In the genomic region with DNA sequence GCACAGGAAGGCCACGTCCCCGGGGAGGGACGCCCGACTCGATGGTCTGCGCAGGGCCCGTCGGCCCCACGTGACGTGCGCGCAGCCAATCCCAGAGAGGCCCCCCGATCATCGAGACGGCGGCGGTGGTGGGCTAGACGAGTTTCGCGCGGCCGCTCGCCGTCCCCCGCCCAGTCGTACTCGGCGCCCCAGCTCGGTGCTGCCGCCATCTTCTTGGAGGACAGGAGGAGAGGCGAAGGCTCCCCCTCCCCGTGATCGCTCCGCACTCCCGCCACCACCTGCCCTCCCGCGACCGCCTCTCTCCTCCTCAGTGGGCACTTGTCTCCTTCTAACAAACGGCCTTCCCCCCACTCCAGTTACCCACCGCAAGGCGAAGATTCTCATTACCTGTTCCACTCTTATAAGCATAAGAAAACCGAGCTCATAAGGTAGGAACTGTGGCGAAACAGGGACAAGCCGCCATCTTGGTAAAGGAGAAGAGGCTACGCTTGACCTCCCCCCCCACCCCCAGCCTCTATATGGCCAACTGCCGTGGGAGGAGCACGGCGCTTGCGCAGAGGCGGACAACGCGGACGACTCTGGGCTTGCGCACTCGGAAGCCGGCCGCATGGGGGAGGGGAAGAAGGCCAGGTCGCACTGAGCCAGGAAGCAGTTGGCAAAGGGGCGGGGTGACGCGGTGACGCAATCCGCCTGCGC, we compare ENCODE assay signal across 8 cellular contexts. TPM values are rescaled to one million over a fixed set of nuclear protein-coding genes. Genes with fewer than 3 reads are reported as not detected.
DNase-seq lines count a peak whose midpoint lies in the region; TF ChIP-seq lines count a peak whose summit lies in the region.

Gene HDLBP, minus strand, starts transcription at position 490 of the 696 bp plus-strand sequence. CDS start 48,803 bp downstream, outside the sequence.

- CTCF ChIA-PET in activated naive CD4-positive, alpha-beta T cell treated with anti-CD3 and anti-CD28 coated beads, Interleukin-2, amount 10 ng/mL, durations not matched to agents 7 days and 5 days (lab: Charles Lee), result interaction anchor here (0.9 to 1.2 kb wide), 2 partner anchors 32 to 166 kb away, joined by 3 read pairs; partner anchors contain the start of gene PASK

- WGBS in suprapubic skin, result 1% methylated on average over 14 of the region's 64 CpGs

- no peaks in the 10 kb centered on the region for H3K9me3 Mint-ChIP-seq in HFFc6
- no peaks in the 10 kb centered on the region for H3K9me3 Mint-ChIP-seq in activated naive CD4-positive, alpha-beta T cell treated with anti-CD3 and anti-CD28 coated beads, Interleukin-2, amount 10 ng/mL, durations not matched to agents 7 days and 5 days

- TF ChIP-seq POLR2A in suprapubic skin (IDR thresholded peaks at IDR 0.05), result peak in 1 of 2 donors; percentile 8

- peak within 1 kb of the TSS; percentile 100 for H3K27ac Mint-ChIP-seq in HFFc6
- H3K27ac Mint-ChIP-seq in activated naive CD4-positive, alpha-beta T cell treated with anti-CD3 and anti-CD28 coated beads, Interleukin-2, amount 10 ng/mL, durations not matched to agents 7 days and 5 days, result peak within 1 kb of the TSS; percentile 96

- H3K36me3 Mint-ChIP-seq in HFFc6 (ENCODE audit: low read depth), result peaks cover 53% of the 10 kb centered on the region
- H3K36me3 Mint-ChIP-seq in activated naive CD4-positive, alpha-beta T cell treated with anti-CD3 and anti-CD28 coated beads, Interleukin-2, amount 10 ng/mL, durations not matched to agents 7 days and 5 days, result peaks cover 38% of the 10 kb centered on the region

- H3K4me3 ChIP-seq in suprapubic skin, result peak within 1 kb of the TSS; percentile 80

- peaks cover 72% of the 10 kb centered on the region for H3K4me1 Mint-ChIP-seq in HFFc6 (ENCODE audit: low read depth)
- H3K4me1 Mint-ChIP-seq in activated naive CD4-positive, alpha-beta T cell treated with anti-CD3 and anti-CD28 coated beads, Interleukin-2, amount 10 ng/mL, durations not matched to agents 7 days and 5 days, result peaks cover 72% of the 10 kb centered on the region

- H3K4me3 Mint-ChIP-seq in HFFc6, result peak within 1 kb of the TSS; percentile 100
- peak within 1 kb of the TSS; percentile 89 for H3K4me3 Mint-ChIP-seq in activated naive CD4-positive, alpha-beta T cell treated with anti-CD3 and anti-CD28 coated beads, Interleukin-2, amount 10 ng/mL, durations not matched to agents 7 days and 5 days

- no peaks in the 10 kb centered on the region for H3K27me3 ChIP-seq in suprapubic skin

- no peak for TF ChIP-seq EP300 in suprapubic skin (IDR thresholded peaks at IDR 0.05)

- TF ChIP-seq CTCF in HFFc6 (IDR thresholded peaks at IDR 0.05), result peak; percentile 56; the same call in 1 of the 2 replicates
- TF ChIP-seq CTCF in suprapubic skin (IDR thresholded peaks at IDR 0.05), result no peak

- DNase-seq in GM04504 (ENCODE audit: low read depth) (peak; percentile 97), HFFc6 (peak; percentile 98), NAMALWA (ENCODE audit: low spot score) (peak; percentile 97), SK-N-DZ (ENCODE audit: low spot score) (peak; percentile 98), germinal center (ENCODE audit: low spot score) (peak; percentile 98), nucleus accumbens (lab: John Stamatoyannopoulos, UW) (peak; percentile 69 to 99 (median 97)), suprapubic skin (ENCODE audit: low spot score in 2 of 2) (peak; percentile 100)
- peak; percentile 100 for DNase-seq in activated naive CD4-positive, alpha-beta T cell treated with anti-CD3 and anti-CD28 coated beads, Interleukin-2, amount 10 ng/mL, durations not matched to agents 7 days and 5 days

- H3K27ac ChIP-seq in suprapubic skin, result peak within 1 kb of the TSS; percentile 99

- no peaks in the 10 kb centered on the region for H3K36me3 ChIP-seq in suprapubic skin

- H3K4me1 ChIP-seq in suprapubic skin, result peaks cover 77% of the 10 kb centered on the region

- peaks cover 4% of the 10 kb centered on the region for H3K27me3 Mint-ChIP-seq in HFFc6 (ENCODE audit: insufficient read depth)
- no peaks in the 10 kb centered on the region for H3K27me3 Mint-ChIP-seq in activated naive CD4-positive, alpha-beta T cell treated with anti-CD3 and anti-CD28 coated beads, Interleukin-2, amount 10 ng/mL, durations not matched to agents 7 days and 5 days

- H3K9me3 ChIP-seq in suprapubic skin, result no peaks in the 10 kb centered on the region

RNA-seq across cellular contexts. Expression of gene HDLBP, which starts in this region (rescaled TPM):
- total RNA-seq in HFFc6 (2021; fragmentation: NEBNext Ultra II Directional; extraction: Animal tissue kit (Norgen Biotek cat#: 25700)), result 1,000 to 10,000 TPM in 5 of 6 experiments, 100 to 1,000 TPM in 1; 991 to 1,153 (median 1,104) TPM
- polyA plus RNA-seq in SK-N-DZ (2014; cell fraction: cytosol; rRNA removed), result 170 and 181 TPM in 2 replicates
- 152 and 164 TPM in 2 replicates for polyA plus RNA-seq in SK-N-DZ (2014; cell fraction: nucleus; rRNA removed)
- 100 to 1,000 TPM; 263 to 400 (median 287) TPM for total RNA-seq in suprapubic skin

Comparison
In these comparisons a context has a peak if more than half of its experiments do, and no peak if none do; other contexts are left out.
1. Peak in every context shown above with its lines: DNase-seq, H3K4me3 ChIP-seq and H3K27ac ChIP-seq.